1 cellular context compared by ENCODE assay signal in the genomic region with DNA sequence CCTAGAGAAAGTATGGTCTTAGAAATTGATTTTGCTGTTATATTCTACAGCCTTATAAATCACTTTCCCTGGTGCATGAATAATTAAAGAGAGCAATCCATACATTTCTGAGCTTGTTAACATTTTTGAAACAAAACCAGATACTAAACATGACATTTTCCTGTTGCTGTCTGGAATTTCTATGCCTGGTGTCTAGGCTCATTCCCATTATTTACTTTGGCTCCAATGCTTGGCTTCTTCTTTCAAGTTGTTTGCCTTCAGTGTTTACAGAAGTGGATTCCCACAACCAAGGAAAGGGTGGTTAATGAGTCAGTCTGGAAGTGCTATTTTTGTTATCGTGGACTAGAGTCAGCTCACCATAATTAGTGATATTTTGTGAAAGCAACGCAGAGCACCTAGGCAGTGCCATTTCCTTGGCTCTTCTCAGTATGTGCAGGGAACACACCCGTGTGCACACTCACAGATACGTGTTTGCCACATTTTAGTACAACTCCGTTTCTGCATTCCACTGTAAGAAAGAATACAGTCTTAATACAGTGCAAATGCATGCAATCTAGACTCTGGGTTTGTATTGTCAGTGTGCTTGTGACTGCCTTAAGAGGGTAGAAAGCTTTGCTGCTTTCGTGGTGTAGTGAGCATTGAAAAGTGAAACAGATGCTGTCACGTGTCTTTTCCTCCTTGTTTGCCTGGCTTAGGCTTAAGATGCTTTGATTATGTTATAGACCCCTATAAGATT.
TF ChIP-seq lines count a peak whose summit lies in the region.

No MANE protein-coding gene starts in this region.

TF ChIP-seq in HepG2, 621 proteins besides CTCF, POLR2A, EP300 and RAD21 (continued from another document and continues in another):
- TF ChIP-seq NFATC3 (CRISPR knock-in tag; IDR thresholded peaks at IDR 0.05) = no peak
- TF ChIP-seq ZFP36 (IDR thresholded peaks at IDR 0.05; ENCODE audit: borderline replicate concordance, low read depth, low read length, partially characterized antibody) = no peak
- TF ChIP-seq HOXA9 (CRISPR knock-in tag; IDR thresholded peaks at IDR 0.05; ENCODE audit: borderline replicate concordance) = no peak
- TF ChIP-seq, protein P1, sequence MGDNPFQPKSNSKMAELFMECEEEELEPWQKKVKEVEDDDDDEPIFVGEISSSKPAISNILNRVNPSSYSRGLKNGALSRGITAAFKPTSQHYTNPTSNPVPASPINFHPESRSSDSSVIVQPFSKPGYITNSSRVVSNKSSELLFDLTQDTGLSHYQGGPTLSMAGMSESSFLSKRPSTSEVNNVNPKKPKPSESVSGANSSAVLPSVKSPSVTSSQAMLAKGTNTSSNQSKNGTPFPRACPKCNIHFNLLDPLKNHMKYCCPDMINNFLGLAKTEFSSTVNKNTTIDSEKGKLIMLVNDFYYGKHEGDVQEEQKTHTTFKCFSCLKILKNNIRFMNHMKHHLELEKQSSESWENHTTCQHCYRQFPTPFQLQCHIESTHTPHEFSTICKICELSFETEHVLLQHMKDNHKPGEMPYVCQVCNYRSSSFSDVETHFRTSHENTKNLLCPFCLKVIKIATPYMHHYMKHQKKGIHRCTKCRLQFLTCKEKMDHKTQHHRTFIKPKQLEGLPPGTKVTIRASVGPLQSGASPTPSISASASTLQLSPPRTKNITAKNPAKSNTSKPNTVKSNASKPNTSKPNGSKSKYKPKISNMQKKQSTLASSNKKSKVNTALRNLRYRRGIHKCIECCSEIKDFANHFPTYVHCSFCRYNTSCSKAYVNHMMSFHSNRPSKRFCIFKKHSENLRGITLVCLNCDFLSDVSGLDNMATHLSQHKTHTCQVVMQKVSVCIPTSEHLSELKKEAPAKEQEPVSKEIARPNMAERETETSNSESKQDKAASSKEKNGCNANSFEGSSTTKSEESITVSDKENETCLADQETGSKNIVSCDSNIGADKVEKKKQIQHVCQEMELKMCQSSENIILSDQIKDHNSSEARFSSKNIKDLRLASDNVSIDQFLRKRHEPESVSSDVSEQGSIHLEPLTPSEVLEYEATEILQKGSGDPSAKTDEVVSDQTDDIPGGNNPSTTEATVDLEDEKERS (CRISPR knock-in tag; IDR thresholded peaks at IDR 0.05) = no peak
- TF ChIP-seq, protein P2, sequence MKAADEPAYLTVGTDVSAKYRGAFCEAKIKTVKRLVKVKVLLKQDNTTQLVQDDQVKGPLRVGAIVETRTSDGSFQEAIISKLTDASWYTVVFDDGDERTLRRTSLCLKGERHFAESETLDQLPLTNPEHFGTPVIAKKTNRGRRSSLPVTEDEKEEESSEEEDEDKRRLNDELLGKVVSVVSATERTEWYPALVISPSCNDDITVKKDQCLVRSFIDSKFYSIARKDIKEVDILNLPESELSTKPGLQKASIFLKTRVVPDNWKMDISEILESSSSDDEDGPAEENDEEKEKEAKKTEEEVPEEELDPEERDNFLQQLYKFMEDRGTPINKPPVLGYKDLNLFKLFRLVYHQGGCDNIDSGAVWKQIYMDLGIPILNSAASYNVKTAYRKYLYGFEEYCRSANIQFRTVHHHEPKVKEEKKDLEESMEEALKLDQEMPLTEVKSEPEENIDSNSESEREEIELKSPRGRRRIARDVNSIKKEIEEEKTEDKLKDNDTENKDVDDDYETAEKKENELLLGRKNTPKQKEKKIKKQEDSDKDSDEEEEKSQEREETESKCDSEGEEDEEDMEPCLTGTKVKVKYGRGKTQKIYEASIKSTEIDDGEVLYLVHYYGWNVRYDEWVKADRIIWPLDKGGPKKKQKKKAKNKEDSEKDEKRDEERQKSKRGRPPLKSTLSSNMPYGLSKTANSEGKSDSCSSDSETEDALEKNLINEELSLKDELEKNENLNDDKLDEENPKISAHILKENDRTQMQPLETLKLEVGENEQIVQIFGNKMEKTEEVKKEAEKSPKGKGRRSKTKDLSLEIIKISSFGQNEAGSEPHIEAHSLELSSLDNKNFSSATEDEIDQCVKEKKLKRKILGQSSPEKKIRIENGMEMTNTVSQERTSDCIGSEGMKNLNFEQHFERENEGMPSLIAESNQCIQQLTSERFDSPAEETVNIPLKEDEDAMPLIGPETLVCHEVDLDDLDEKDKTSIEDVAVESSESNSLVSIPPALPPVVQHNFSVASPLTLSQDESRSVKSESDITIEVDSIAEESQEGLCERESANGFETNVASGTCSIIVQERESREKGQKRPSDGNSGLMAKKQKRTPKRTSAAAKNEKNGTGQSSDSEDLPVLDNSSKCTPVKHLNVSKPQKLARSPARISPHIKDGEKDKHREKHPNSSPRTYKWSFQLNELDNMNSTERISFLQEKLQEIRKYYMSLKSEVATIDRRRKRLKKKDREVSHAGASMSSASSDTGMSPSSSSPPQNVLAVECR (CRISPR knock-in tag; IDR thresholded peaks at IDR 0.05; ENCODE audit: borderline replicate concordance) = no peak
- TF ChIP-seq, protein P3, sequence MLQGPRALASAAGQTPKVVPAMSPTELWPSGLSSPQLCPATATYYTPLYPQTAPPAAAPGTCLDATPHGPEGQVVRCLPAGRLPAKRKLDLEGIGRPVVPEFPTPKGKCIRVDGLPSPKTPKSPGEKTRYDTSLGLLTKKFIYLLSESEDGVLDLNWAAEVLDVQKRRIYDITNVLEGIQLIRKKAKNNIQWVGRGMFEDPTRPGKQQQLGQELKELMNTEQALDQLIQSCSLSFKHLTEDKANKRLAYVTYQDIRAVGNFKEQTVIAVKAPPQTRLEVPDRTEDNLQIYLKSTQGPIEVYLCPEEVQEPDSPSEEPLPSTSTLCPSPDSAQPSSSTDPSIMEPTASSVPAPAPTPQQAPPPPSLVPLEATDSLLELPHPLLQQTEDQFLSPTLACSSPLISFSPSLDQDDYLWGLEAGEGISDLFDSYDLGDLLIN (CRISPR knock-in tag; IDR thresholded peaks at IDR 0.05; ENCODE audit: borderline replicate concordance) = no peak
- TF ChIP-seq, protein P4, sequence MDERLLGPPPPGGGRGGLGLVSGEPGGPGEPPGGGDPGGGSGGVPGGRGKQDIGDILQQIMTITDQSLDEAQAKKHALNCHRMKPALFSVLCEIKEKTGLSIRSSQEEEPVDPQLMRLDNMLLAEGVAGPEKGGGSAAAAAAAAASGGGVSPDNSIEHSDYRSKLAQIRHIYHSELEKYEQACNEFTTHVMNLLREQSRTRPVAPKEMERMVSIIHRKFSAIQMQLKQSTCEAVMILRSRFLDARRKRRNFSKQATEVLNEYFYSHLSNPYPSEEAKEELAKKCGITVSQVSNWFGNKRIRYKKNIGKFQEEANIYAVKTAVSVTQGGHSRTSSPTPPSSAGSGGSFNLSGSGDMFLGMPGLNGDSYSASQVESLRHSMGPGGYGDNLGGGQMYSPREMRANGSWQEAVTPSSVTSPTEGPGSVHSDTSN (CRISPR knock-in tag; IDR thresholded peaks at IDR 0.05) = no peak
- no peak for TF ChIP-seq ZNF3 (CRISPR knock-in tag; IDR thresholded peaks at IDR 0.05)
- TF ChIP-seq, protein P5, sequence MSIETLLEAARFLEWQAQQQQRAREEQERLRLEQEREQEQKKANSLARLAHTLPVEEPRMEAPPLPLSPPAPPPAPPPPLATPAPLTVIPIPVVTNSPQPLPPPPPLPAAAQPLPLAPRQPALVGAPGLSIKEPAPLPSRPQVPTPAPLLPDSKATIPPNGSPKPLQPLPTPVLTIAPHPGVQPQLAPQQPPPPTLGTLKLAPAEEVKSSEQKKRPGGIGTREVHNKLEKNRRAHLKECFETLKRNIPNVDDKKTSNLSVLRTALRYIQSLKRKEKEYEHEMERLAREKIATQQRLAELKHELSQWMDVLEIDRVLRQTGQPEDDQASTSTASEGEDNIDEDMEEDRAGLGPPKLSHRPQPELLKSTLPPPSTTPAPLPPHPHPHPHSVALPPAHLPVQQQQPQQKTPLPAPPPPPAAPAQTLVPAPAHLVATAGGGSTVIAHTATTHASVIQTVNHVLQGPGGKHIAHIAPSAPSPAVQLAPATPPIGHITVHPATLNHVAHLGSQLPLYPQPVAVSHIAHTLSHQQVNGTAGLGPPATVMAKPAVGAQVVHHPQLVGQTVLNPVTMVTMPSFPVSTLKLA (IDR thresholded peaks at IDR 0.05) = no peak
- no peak for TF ChIP-seq ZNF841 (CRISPR knock-in tag; IDR thresholded peaks at IDR 0.05; ENCODE audit: borderline replicate concordance)
- TF ChIP-seq, protein P6, sequence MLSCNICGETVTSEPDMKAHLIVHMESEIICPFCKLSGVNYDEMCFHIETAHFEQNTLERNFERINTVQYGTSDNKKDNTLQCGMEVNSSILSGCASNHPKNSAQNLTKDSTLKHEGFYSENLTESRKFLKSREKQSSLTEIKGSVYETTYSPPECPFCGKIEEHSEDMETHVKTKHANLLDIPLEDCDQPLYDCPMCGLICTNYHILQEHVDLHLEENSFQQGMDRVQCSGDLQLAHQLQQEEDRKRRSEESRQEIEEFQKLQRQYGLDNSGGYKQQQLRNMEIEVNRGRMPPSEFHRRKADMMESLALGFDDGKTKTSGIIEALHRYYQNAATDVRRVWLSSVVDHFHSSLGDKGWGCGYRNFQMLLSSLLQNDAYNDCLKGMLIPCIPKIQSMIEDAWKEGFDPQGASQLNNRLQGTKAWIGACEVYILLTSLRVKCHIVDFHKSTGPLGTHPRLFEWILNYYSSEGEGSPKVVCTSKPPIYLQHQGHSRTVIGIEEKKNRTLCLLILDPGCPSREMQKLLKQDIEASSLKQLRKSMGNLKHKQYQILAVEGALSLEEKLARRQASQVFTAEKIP (CRISPR knock-in tag; IDR thresholded peaks at IDR 0.05; ENCODE audit: borderline replicate concordance) = no peak
- TF ChIP-seq, protein P7, sequence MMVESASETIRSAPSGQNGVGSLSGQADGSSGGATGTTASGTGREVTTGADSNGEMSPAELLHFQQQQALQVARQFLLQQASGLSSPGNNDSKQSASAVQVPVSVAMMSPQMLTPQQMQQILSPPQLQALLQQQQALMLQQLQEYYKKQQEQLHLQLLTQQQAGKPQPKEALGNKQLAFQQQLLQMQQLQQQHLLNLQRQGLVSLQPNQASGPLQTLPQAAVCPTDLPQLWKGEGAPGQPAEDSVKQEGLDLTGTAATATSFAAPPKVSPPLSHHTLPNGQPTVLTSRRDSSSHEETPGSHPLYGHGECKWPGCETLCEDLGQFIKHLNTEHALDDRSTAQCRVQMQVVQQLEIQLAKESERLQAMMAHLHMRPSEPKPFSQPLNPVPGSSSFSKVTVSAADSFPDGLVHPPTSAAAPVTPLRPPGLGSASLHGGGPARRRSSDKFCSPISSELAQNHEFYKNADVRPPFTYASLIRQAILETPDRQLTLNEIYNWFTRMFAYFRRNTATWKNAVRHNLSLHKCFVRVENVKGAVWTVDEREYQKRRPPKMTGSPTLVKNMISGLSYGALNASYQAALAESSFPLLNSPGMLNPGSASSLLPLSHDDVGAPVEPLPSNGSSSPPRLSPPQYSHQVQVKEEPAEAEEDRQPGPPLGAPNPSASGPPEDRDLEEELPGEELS (CRISPR knock-in tag; IDR thresholded peaks at IDR 0.05) = peak; percentile 62
- no peak for TF ChIP-seq ZFX (CRISPR knock-in tag; IDR thresholded peaks at IDR 0.05; ENCODE audit: low read depth)
- no peak for TF ChIP-seq ZEB1 (IDR thresholded peaks at IDR 0.05; ENCODE audit: insufficient replicate concordance, low read depth)
- TF ChIP-seq KDM4B (CRISPR knock-in tag; IDR thresholded peaks at IDR 0.05) = no peak
- TF ChIP-seq SAFB2 (CRISPR knock-in tag; IDR thresholded peaks at IDR 0.05; ENCODE audit: borderline replicate concordance, low read depth) = no peak
- TF ChIP-seq U2AF1 (optimal IDR thresholded peaks at IDR 0.05; ENCODE audit: low read depth, low read length) = no peak
- peak; percentile 13; the same call in 1 of the 2 replicates for TF ChIP-seq SAP130 (CRISPR knock-in tag; IDR thresholded peaks at IDR 0.05; ENCODE audit: low read depth)
- TF ChIP-seq ZNF543 (CRISPR knock-in tag; IDR thresholded peaks at IDR 0.05) = no peak
- TF ChIP-seq, protein P8, sequence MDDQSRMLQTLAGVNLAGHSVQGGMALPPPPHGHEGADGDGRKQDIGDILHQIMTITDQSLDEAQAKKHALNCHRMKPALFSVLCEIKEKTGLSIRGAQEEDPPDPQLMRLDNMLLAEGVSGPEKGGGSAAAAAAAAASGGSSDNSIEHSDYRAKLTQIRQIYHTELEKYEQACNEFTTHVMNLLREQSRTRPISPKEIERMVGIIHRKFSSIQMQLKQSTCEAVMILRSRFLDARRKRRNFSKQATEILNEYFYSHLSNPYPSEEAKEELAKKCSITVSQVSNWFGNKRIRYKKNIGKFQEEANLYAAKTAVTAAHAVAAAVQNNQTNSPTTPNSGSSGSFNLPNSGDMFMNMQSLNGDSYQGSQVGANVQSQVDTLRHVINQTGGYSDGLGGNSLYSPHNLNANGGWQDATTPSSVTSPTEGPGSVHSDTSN (CRISPR knock-in tag; IDR thresholded peaks at IDR 0.05; ENCODE audit: borderline replicate concordance) = no peak
- TF ChIP-seq ZNF446 (CRISPR knock-in tag; IDR thresholded peaks at IDR 0.05) = no peak
- no peak for TF ChIP-seq TGIF2 (CRISPR knock-in tag; IDR thresholded peaks at IDR 0.05)
- TF ChIP-seq JARID2 (CRISPR knock-in tag; IDR thresholded peaks at IDR 0.05; ENCODE audit: insufficient replicate concordance) = no peak
- TF ChIP-seq ESRRA (CRISPR knock-in tag; IDR thresholded peaks at IDR 0.05; ENCODE audit: low read depth) = no peak
- no peak for TF ChIP-seq ZNF549 (CRISPR knock-in tag; IDR thresholded peaks at IDR 0.05)
- TF ChIP-seq SRSF9 (IDR thresholded peaks at IDR 0.05; ENCODE audit: borderline replicate concordance, insufficient read depth, low read depth, low read length, poor library complexity, severe bottlenecking) = no peak
- no peak for TF ChIP-seq TAF15 (IDR thresholded peaks at IDR 0.05; ENCODE audit: low read depth, low read length, poor library complexity, severe bottlenecking)
- TF ChIP-seq FOXA1 (IDR thresholded peaks at IDR 0.05) = peak; percentile 72
- TF ChIP-seq FOXA1 (CRISPR knock-in tag; IDR thresholded peaks at IDR 0.05) = peak; percentile 88
- TF ChIP-seq PCBP2 (optimal IDR thresholded peaks at IDR 0.05; ENCODE audit: low read depth, low read length, poor library complexity, severe bottlenecking) = no peak
- TF ChIP-seq MXI1 (IDR thresholded peaks at IDR 0.05; ENCODE audit: borderline replicate concordance, low read depth, low read length) = no peak
- TF ChIP-seq PLRG1 (conservative IDR thresholded peaks at IDR 0.05) = no peak
- no peak for TF ChIP-seq ZNF552 (CRISPR knock-in tag; IDR thresholded peaks at IDR 0.05; ENCODE audit: borderline replicate concordance)
